4 cellular contexts compared by ENCODE assay signal in the genomic region with DNA sequence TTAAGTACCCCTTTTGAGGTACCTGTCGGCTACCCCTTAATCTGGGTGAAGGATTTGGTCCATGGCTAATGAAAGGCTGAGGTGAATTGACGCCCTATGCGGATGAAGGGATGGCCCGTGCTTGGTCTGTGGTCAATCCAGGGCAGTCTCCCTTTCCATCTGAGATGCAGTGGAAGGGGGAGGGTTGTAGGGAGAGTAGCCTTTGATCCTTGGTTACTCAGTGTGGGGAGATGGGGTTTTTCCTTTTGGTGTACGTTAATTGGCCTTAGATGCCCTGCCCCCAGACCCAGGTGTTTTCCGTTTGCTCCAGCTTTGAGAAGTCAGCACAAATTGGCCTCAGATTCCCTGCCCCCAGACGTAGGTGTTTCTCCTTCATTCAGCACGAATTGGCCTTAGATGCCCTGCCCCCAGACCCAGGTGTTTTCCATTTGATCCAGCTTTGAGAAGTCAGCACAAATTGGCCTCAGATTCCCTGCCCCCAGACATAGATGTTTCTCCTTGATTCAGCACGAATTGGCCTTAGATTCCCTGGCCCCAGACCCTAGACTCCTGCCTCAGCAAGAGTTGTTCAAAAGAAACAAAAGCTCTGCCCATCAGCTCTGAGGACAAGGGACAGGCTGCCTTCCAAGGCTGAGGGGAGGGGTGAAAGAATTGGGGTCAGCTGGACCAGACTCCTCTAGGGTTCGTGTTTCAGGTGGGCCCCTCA. TPM values are rescaled to one million over a fixed set of nuclear protein-coding genes. Genes with fewer than 3 reads are reported as not detected.
"Had no signal": no experiment of that assay in that cellular context is flagged by ENCODE, and none has a peak within 500 bp of the region (broad histone marks: within the 10 kb centered on the region; RNA-seq: fewer than 3 reads in every experiment).

No MANE protein-coding gene starts in this region.

RNA-seq across cellular contexts. Expression of gene CD8B2, which starts 21.6 kb away (rescaled TPM):
- total RNA-seq: LHCN-M2, M059J, MCF 10A, NCI-H460 had no signal

RNA-seq across cellular contexts. Expression of gene RGPD3, which starts 40.6 kb away (rescaled TPM):
- total RNA-seq: MCF 10A had no signal
